In the genomic region with DNA sequence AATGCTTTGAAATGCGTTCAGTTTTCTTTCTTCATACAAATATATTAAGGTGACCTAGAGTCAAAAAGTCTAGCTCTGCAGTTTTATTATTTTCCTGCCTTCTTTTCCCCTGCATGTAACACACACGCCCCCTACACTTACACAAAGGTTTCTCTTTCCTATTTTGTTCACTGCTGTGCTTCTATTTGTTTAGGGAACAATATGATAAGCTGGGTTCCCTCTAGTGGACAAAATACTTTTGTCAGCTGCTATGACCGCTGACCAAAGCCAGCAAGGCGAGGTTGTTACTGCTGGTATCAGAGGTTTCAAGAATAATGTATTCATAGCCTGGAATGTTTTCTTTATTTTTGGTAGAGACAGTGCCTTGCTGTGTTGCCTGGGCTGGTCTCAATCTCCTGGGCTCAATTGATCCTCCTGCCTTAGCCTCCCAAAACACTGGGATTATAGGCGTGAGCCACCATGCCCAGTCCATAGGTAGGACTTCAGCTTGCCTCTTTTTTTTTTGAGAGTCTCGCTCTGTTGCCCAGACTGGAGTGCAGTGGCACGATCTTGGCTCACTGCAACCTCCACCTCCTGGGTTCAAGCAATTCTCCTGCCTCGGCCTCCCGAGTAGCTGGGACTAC, we compare ENCODE assay signal across 8 cellular contexts. TPM values are rescaled to one million over a fixed set of nuclear protein-coding genes. Genes with fewer than 3 reads are reported as not detected.
DNase-seq lines count a peak whose midpoint lies in the region; ATAC-seq, FAIRE-seq and TF ChIP-seq lines count a peak whose summit lies in the region.

No MANE protein-coding gene starts in this region.

- no peaks in the 10 kb centered on the region for H3K9me3 Mint-ChIP-seq in activated T-cell treated with anti-CD3 and anti-CD28 coated beads, Interleukin-2, amount 50 U/mL, for 72 hours

- TF ChIP-seq CTCF in AG04450 (IDR thresholded peaks at IDR 0.05; ENCODE audit: low read depth, low read length): peak; percentile 84
- TF ChIP-seq CTCF in omental fat pad (IDR thresholded peaks at IDR 0.05): peak in 1 of 3 donors; percentile 36

- TF ChIP-seq POLR2A in GM12891 (IDR thresholded peaks at IDR 0.05; ENCODE audit: low read depth, low read length): no peak

- DNase-seq in AG04450 (ENCODE audit: low read depth, low spot score) (peak; percentile 54), GM12891 (ENCODE audit: insufficient read length, low spot score) (no peak), NAMALWA (ENCODE audit: low spot score) (peak; percentile 37), UCSD-AML1 (lab: John Stamatoyannopoulos, UW; ENCODE audit: unreplicated experiment) (peak; percentile 22), frontal cortex (ENCODE audit: low spot score in 2 of 2) (peak in 1 of 2 donors; percentile 38), omental fat pad (ENCODE audit: low spot score) (no peak)
- DNase-seq in activated T-cell treated with anti-CD3 and anti-CD28 coated beads, Interleukin-2, amount 50 U/mL, for 72 hours: no peak

- no peaks in the 10 kb centered on the region for H3K27me3 ChIP-seq in AG04450 (ENCODE audit: control insufficient read depth, insufficient read depth, low read length)

- no peak overlapping the region for H3K4me3 ChIP-seq in AG04450 (ENCODE audit: low read depth, low read length)

- H3K36me3 Mint-ChIP-seq in activated T-cell treated with anti-CD3 and anti-CD28 coated beads, Interleukin-2, amount 50 U/mL, for 72 hours (ENCODE audit: insufficient read depth in 2 of 2): peaks cover 1 to 7% of the 10 kb centered on the region in 2 donors

- no peaks in the 10 kb centered on the region for H3K9me3 ChIP-seq in AG04450 (ENCODE audit: control insufficient read depth, insufficient read depth, low read length)

- H3K27me3 Mint-ChIP-seq in activated T-cell treated with anti-CD3 and anti-CD28 coated beads, Interleukin-2, amount 50 U/mL, for 72 hours (ENCODE audit: low read depth): no peaks in the 10 kb centered on the region

- no peak overlapping the region for H3K27ac ChIP-seq in AG04450 (ENCODE audit: low read depth, low read length)

- POLR2A ChIA-PET in AG04450 (lab: Yijun Ruan, JAX): interaction anchor here (2.9 kb wide), 1 partner anchor 33 kb away, joined by 14 read pairs; a partner anchor contains a TSS

- no peak overlapping the region for H3K27ac Mint-ChIP-seq in activated T-cell treated with anti-CD3 and anti-CD28 coated beads, Interleukin-2, amount 50 U/mL, for 72 hours

- H3K4me3 Mint-ChIP-seq in activated T-cell treated with anti-CD3 and anti-CD28 coated beads, Interleukin-2, amount 50 U/mL, for 72 hours: no peak overlapping the region

- CTCF ChIA-PET in AG04450 (lab: Charles Lee): interaction anchor here (0.6 to 4.9 kb wide), 35 partner anchors 9 to 817 kb away, joined by 3 to 100 read pairs (median 5); a partner anchor contains a TSS

- ATAC-seq in omental fat pad (ENCODE audit: low FRiP score): peak; percentile 81
- ATAC-seq in GM21447 (IDR thresholded peaks at IDR 0.05; ENCODE audit: unreplicated experiment): no peak
- ATAC-seq in activated T-cell treated with anti-CD3 and anti-CD28 coated beads, Interleukin-2, amount 50 U/mL, for 72 hours (replicated peaks in 1 of 2): no peak

- no peaks in the 10 kb centered on the region for H3K4me1 Mint-ChIP-seq in activated T-cell treated with anti-CD3 and anti-CD28 coated beads, Interleukin-2, amount 50 U/mL, for 72 hours (ENCODE audit: low read depth)

- peak; percentile 73 for FAIRE-seq in GM12891 (lab: Jason Lieb, UNC)
- peak; percentile 93 for FAIRE-seq in frontal cortex (lab: Jason Lieb, UNC)

TF ChIP-seq in GM12891, 5 proteins besides CTCF, POLR2A, EP300 and RAD21:
- no peak for TF ChIP-seq SPI1 (IDR thresholded peaks at IDR 0.05; ENCODE audit: low read depth, low read length)
- TF ChIP-seq TAF1 (IDR thresholded peaks at IDR 0.05; ENCODE audit: low read depth, low read length): no peak
- no peak for TF ChIP-seq POU2F2 (IDR thresholded peaks at IDR 0.05; ENCODE audit: low read depth, low read length)
- TF ChIP-seq POLR2AphosphoS5 (IDR thresholded peaks at IDR 0.05; ENCODE audit: low read depth, low read length): no peak
- no peak for TF ChIP-seq PAX5 (IDR thresholded peaks at IDR 0.05; ENCODE audit: insufficient read depth, low read length, severe bottlenecking)

RNA-seq across cellular contexts. Expression of a gene that starts 33.4 kb away (rescaled TPM):
- 17.3 and 20.2 TPM in 2 replicates for polyA plus RNA-seq in AG04450 (2011; rRNA removed)
- 31.3 and 40.5 TPM in 2 replicates for polyA minus RNA-seq in AG04450 (2011; rRNA and poly(A)+ RNA removed)
- 11.1 TPM for polyA plus RNA-seq in GM12891 (2012; ENCODE audit: low read depth, missing spikeins)
- total RNA-seq in frontal cortex: 5.3 TPM
- 10 to 100 TPM in 3 of 4 donors, 1 to 10 TPM in 1; 8.4 to 16.7 (median 13.7) TPM for total RNA-seq in omental fat pad
- 10 to 100 TPM; 14.4 to 17.1 TPM for total RNA-seq in activated T-cell treated with anti-CD3 and anti-CD28 coated beads, Interleukin-2, amount 50 U/mL, for 72 hours

RNA-seq across cellular contexts. Expression of a gene that starts 47.9 kb away (rescaled TPM):
- 11.0 and 11.1 TPM in 2 replicates for polyA plus RNA-seq in AG04450 (2011; rRNA removed)
- polyA minus RNA-seq in AG04450 (2011; rRNA and poly(A)+ RNA removed): 7.5 and 8.2 TPM in 2 replicates
- polyA plus RNA-seq in GM12891 (2012; ENCODE audit: low read depth, missing spikeins): 6.7 TPM
- 24.1 TPM for total RNA-seq in frontal cortex
- 1 to 10 TPM; 1.6 to 3.8 (median 2.4) TPM for total RNA-seq in omental fat pad
- total RNA-seq in activated T-cell treated with anti-CD3 and anti-CD28 coated beads, Interleukin-2, amount 50 U/mL, for 72 hours: 1 to 10 TPM; 4.4 to 6.0 TPM

Comparison
In these comparisons a context has a peak if more than half of its experiments do, and no peak if none do; other contexts are left out.
1. DNase-seq: peak in AG04450 (single experiment), NAMALWA (single experiment) and UCSD-AML1 (single experiment); none in GM12891 (single experiment), omental fat pad (single experiment) and activated T-cell treated with anti-CD3 and anti-CD28 coated beads, Interleukin-2, amount 50 U/mL, for 72 hours (0 of 2).